ENCODE assay signal across 1 cellular context in genomic region chr20:50561379-50562078, GRCh38.
TF ChIP-seq lines count a peak whose summit lies in the region.

No MANE protein-coding gene starts in this region.

TF ChIP-seq in HEK293, 187 proteins besides CTCF, POLR2A, EP300 and RAD21 (continued from another document):
- TF ChIP-seq ZNF555 (tag by site-specific recombination; conservative IDR thresholded peaks at IDR 0.05) (no peak), ZFHX2 (tag by site-specific recombination; conservative IDR thresholded peaks at IDR 0.05) (0 out of 2 replicates have a peak, but pooled peaks have one; percentile 19), ZNF266 (tag by site-specific recombination; IDR thresholded peaks at IDR 0.05; ENCODE audit: low read depth) (no peak), ZNF354C (tag by site-specific recombination; IDR thresholded peaks at IDR 0.05; ENCODE audit: borderline replicate concordance, low read depth) (no peak), KLF1 (tag by site-specific recombination; IDR thresholded peaks at IDR 0.05) (no peak)
